In the genomic region with DNA sequence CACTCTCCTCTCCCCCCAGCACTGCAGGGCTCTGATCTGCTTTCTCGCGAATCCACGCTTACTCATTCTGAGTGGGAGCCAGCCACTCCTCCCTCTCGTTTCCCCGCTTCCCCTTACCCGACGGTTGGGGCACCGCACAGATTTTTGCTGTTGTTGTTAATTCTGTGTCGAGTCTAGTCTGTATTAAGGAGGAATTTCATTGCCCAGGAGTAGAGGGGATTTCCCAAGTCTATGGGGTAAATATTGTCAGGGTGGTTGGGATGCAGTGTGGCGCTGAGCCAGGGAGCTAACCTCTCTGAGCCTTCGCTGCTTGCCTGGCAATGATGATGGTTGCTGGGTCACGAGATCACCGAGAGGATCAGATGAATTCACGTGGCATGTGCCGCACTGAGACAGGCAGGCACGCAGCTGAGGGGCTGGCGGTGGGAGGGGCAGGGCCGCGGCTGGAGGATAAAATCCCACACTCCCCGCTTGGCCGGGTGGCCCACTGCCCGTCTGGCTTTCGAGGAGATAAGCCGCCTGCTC, we compare ENCODE assay signal across 1 cellular context.
TF ChIP-seq lines count a peak whose summit lies in the region.

No MANE protein-coding gene starts in this region.

TF ChIP-seq in K562, 482 proteins besides CTCF, POLR2A, EP300 and RAD21:
- TF ChIP-seq ZFP36 (IDR thresholded peaks at IDR 0.05; ENCODE audit: low read depth, low read length, partially characterized antibody) (peak; percentile 71), NFE2 (IDR thresholded peaks at IDR 0.05; ENCODE audit: low read depth) (peak; percentile 44), EHMT2 (IDR thresholded peaks at IDR 0.05) (no peak), EGR1 (conservative IDR thresholded peaks at IDR 0.05) (peak; percentile 39; the same call in 1 of the 2 replicates), USF1 (CRISPR knock-in tag; IDR thresholded peaks at IDR 0.05) (no peak), CBX5 (IDR thresholded peaks at IDR 0.05; ENCODE audit: borderline replicate concordance, low read depth) (no peak), BHLHE40 (IDR thresholded peaks at IDR 0.05; ENCODE audit: low read length) (peak; percentile 81), ZNF3 (CRISPR knock-in tag; IDR thresholded peaks at IDR 0.05) (no peak), ZNF592 (IDR thresholded peaks at IDR 0.05) (no peak), KDM1A (IDR thresholded peaks at IDR 0.05) (0 out of 4 replicates have a peak, but pooled peaks have one; percentile 35 to 45), BCOR (IDR thresholded peaks at IDR 0.05) (peak; percentile 33; the same call in 1 of the 2 replicates), PHF21A (IDR thresholded peaks at IDR 0.05; ENCODE audit: borderline replicate concordance, low read depth) (0 out of 2 replicates have a peak, but pooled peaks have one; percentile 55), ZNF316 (IDR thresholded peaks at IDR 0.05) (no peak), SMARCB1 (IDR thresholded peaks at IDR 0.05; ENCODE audit: insufficient read length, low read depth) (no peak), TEAD4 (IDR thresholded peaks at IDR 0.05; ENCODE audit: low read length) (no peak), TEAD4 (CRISPR knock-in tag; IDR thresholded peaks at IDR 0.05; ENCODE audit: borderline replicate concordance) (no peak), HDAC8 (tag; IDR thresholded peaks at IDR 0.05) (no peak), SMAD3 (CRISPR knock-in tag; conservative IDR thresholded peaks at IDR 0.05) (no peak), PHTF2 (CRISPR knock-in tag; IDR thresholded peaks at IDR 0.05) (no peak)
- TF ChIP-seq, protein P1, sequence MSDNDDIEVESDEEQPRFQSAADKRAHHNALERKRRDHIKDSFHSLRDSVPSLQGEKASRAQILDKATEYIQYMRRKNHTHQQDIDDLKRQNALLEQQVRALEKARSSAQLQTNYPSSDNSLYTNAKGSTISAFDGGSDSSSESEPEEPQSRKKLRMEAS (CRISPR knock-in tag; IDR thresholded peaks at IDR 0.05) = peak; percentile 28; the same call in 1 of the 2 replicates
TF ChIP-seq in K562: peak in this region for 8.
